22 cellular contexts compared by ENCODE assay signal in the genomic region with DNA sequence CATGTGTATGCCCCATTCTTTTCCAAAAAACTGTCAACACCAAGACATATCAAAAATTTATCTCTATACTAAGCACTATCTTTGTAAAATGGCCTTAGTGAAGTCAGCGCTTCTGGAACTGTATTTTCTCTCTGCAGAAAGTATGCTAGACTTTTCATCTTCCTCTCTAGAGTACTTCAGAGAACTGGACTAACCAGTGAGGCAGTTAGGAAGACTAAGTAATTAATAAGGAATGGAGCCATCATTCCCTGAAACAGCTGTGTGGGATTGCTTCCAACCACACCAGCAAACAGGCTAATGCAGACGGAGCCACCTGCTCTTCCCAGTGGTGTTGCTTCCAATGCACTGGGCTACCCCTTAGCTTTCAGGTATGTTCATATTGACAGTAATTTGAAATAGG.
DNase-seq lines count a peak whose midpoint lies in the region; ATAC-seq and TF ChIP-seq lines count a peak whose summit lies in the region.
"Had no signal": no experiment of that assay in that cellular context is flagged by ENCODE, and none has a peak within 500 bp of the region (broad histone marks: within the 10 kb centered on the region; RNA-seq: fewer than 3 reads in every experiment).

No MANE protein-coding gene starts in this region.

- H3K4me1 ChIP-seq in right atrium auricular region: no peaks in the 10 kb centered on the region
- no peaks in the 10 kb centered on the region for H3K4me1 ChIP-seq in heart right ventricle
- H3K4me1 ChIP-seq in effector memory CD4-positive, alpha-beta T cell (ENCODE audit: control insufficient read depth, insufficient read depth, low read length, poor library complexity, severe bottlenecking): no peaks in the 10 kb centered on the region
- H3K4me1 ChIP-seq: BLaER1 treated with 17β-estradiol and CSF1 and Interleukin-3, amounts not matched to agents 10 nM and 100 nM; Peyer's patch; SJSA1 had no signal

- H3K36me3 ChIP-seq in right atrium auricular region (no peaks in the 10 kb centered on the region), heart right ventricle (no peaks in the 10 kb centered on the region)
- H3K36me3 ChIP-seq in effector memory CD4-positive, alpha-beta T cell (ENCODE audit: control insufficient read depth, insufficient read depth, low read length): no peaks in the 10 kb centered on the region
- H3K36me3 ChIP-seq: BLaER1 treated with 17β-estradiol and CSF1 and Interleukin-3, amounts not matched to agents 10 nM and 100 nM; HAP-1; MG63; Peyer's patch; SJSA1 had no signal

- intact Hi-C loops in Right ventricle myocardium superior (cut with DNase I) (no loop called here), heart right ventricle (cut with DNase I) (loop anchor here in 1 of 10 donors (10.0 kb wide), 1 partner anchor 412 kb away; no protein-coding TSS in a partner anchor)

- POLR2A ChIA-PET in GM10248 (lab: Yijun Ruan, JAX): no interaction called here

- TF ChIP-seq CTCF in right atrium auricular region (IDR thresholded peaks at IDR 0.05) (no peak), heart right ventricle (IDR thresholded peaks at IDR 0.05) (no peak), GM10248 (IDR thresholded peaks at IDR 0.05; ENCODE audit: control extremely low read depth, extremely low read depth, low read depth, missing control alignments) (no peak)

- 56 to 59% methylated on average over 2 of the region's 2 CpGs for WGBS in heart right ventricle, 2 donors

- DNase-seq in DMS 273 (lab: John Stamatoyannopoulos, UW; ENCODE audit: unreplicated experiment) (peak; percentile 5), DMS 273 treated with DMSO at 0.1 percent for 48 hours (lab: John Stamatoyannopoulos, UW) (no peak), Right ventricle myocardium superior (no peak), right atrium auricular region (ENCODE audit: low spot score) (no peak), heart right ventricle (no peak), superior temporal gyrus (ENCODE audit: extremely low spot score) (no peak), GM10248 (ENCODE audit: extremely low spot score) (no peak)
- DNase-seq in effector memory CD4-positive, alpha-beta T cell: no peak
- DNase-seq: ACHN; CD8-positive, alpha-beta T cell; MG63; NCI-H2081 treated with DMSO at 0.1 percent for 48 hours; Peyer's patch; T-helper 1 cell had no signal

- H3K9me3 ChIP-seq in right atrium auricular region (no peaks in the 10 kb centered on the region), heart right ventricle (no peaks in the 10 kb centered on the region)
- no peaks in the 10 kb centered on the region for H3K9me3 ChIP-seq in effector memory CD4-positive, alpha-beta T cell (ENCODE audit: control insufficient read depth, low read length)
- H3K9me3 ChIP-seq: BLaER1 treated with 17β-estradiol and CSF1 and Interleukin-3, amounts not matched to agents 10 nM and 100 nM; HAP-1; MG63; Peyer's patch; SJSA1 had no signal

- CTCF ChIA-PET in GM10248 (lab: Yijun Ruan, JAX): no interaction called here

- ATAC-seq in Right ventricle myocardium superior (ENCODE audit: poor library complexity): peak; percentile 49
- peak in 7 of 8 donors; percentile 17 to 67 (median 37) for ATAC-seq in heart right ventricle
- ATAC-seq: CD8-positive, alpha-beta T cell; GM23338; HepG2; K562 had no signal

- no peaks in the 10 kb centered on the region for H3K27me3 ChIP-seq in right atrium auricular region
- no peaks in the 10 kb centered on the region for H3K27me3 ChIP-seq in heart right ventricle
- no peaks in the 10 kb centered on the region for H3K27me3 ChIP-seq in effector memory CD4-positive, alpha-beta T cell (replicated peaks; ENCODE audit: control insufficient read depth, insufficient read depth, low read length, poor library complexity, severe bottlenecking)
- H3K27me3 ChIP-seq: BLaER1 treated with 17β-estradiol and CSF1 and Interleukin-3, amounts not matched to agents 10 nM and 100 nM; MG63; Peyer's patch; SJSA1 had no signal

- H3K27ac ChIP-seq in right atrium auricular region: no peak overlapping the region
- H3K27ac ChIP-seq in heart right ventricle: no peak overlapping the region
- no peak overlapping the region for H3K27ac ChIP-seq in effector memory CD4-positive, alpha-beta T cell (ENCODE audit: insufficient read depth, low read length, poor library complexity, severe bottlenecking)
- H3K27ac ChIP-seq: 22Rv1; BLaER1 treated with 17β-estradiol and CSF1 and Interleukin-3, amounts not matched to agents 10 nM and 100 nM; HL-60; Peyer's patch; SJSA1 had no signal

- no peak overlapping the region for H3K4me3 ChIP-seq in right atrium auricular region
- no peak overlapping the region for H3K4me3 ChIP-seq in heart right ventricle
- H3K4me3 ChIP-seq in effector memory CD4-positive, alpha-beta T cell (ENCODE audit: insufficient read depth, low read depth, low read length, poor library complexity, severe bottlenecking): no peak overlapping the region
- H3K4me3 ChIP-seq: BLaER1 treated with 17β-estradiol and CSF1 and Interleukin-3, amounts not matched to agents 10 nM and 100 nM; GM23338; HAP-1; K562; MG63; Peyer's patch; SJSA1 had no signal
